8 cellular contexts compared by ENCODE assay signal in genomic region chr15:52678036-52678467, GRCh38.
DNase-seq lines count a peak whose midpoint lies in the region; ATAC-seq and TF ChIP-seq lines count a peak whose summit lies in the region.

No MANE protein-coding gene starts in this region.

- peaks cover 18% of the 10 kb centered on the region; the same call in 1 of the 2 replicates for H3K36me3 ChIP-seq in KOPT-K1 (ENCODE audit: insufficient read depth, low read length)

- H3K27ac ChIP-seq in KOPT-K1 (ENCODE audit: low read depth, low read length, poor library complexity, severe bottlenecking) (peak overlapping the region; percentile 83), VCaP (peak overlapping the region; percentile 99), caudate nucleus (ENCODE audit: low read depth, low read length) (peak overlapping the region; percentile 91)

- DNase-seq in DMS53 (lab: John Stamatoyannopoulos, UW), result peak; percentile 69
- DNase-seq in caudate nucleus (lab: John Stamatoyannopoulos, UW), result peak in 55 of 61 donors; percentile 0 to 69 (median 35)
- DNase-seq in islet precursor cell, result peak; percentile 66
- DNase-seq in stimulated activated CD4-positive, alpha-beta T cell treated with anti-CD3 and anti-CD28 coated beads, Interleukin-12 subunit alpha, Interleukin-12 subunit beta, amount 100 ng/mL, for 24 hours (ENCODE audit: low read depth in 2 of 2), result peak; percentile 9 to 30
- no peak for DNase-seq in NCI-H2107 treated with DMSO at 0.1 percent for 48 hours (lab: John Stamatoyannopoulos, UW; ENCODE audit: unreplicated experiment)

- TF ChIP-seq CTCF in VCaP (conservative IDR thresholded peaks at IDR 0.05), result no peak

- peak; percentile 33 for ATAC-seq in GM21515 (IDR thresholded peaks at IDR 0.05; ENCODE audit: unreplicated experiment)

- H3K9me3 ChIP-seq in KOPT-K1 (ENCODE audit: insufficient read depth, low read length, poor library complexity, severe bottlenecking), result no peaks in the 10 kb centered on the region
